Comparison of ENCODE assay signal across 21 cellular contexts in the genomic region with DNA sequence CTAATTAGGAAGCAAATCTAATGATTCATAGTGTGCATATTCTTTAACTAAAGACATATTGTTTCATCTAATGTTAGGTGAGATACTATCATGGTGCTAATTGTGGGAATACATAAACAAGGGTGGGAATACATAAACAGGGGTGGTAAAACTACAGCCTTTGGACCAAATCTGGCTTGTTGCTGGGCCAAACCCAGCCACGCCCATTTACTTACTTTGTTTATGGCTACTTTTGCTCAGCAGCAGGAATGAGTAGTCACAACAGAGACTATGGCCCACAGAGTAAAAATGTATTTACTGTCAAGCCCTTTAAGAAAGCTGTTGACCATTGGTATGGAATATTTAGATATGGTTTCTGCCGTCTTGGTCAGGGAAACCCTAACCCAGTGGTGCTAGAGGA.
"Had no signal": no experiment of that assay in that cellular context is flagged by ENCODE, and none has a peak within 500 bp of the region (broad histone marks: within the 10 kb centered on the region; RNA-seq: fewer than 3 reads in every experiment).

No MANE protein-coding gene starts in this region.

- ATAC-seq: gastrocnemius medialis, heart right ventricle, left lung, left ventricle myocardium superior, lower lobe of right lung had no signal

- H3K27ac ChIP-seq: coronary artery, dorsolateral prefrontal cortex, esophagus muscularis mucosa, gastrocnemius medialis, heart right ventricle, left lung, lower lobe of right lung had no signal

- H3K36me3 ChIP-seq: lower lobe of right lung had no signal

- H3K27me3 ChIP-seq: dorsolateral prefrontal cortex, esophagus muscularis mucosa, gastrocnemius medialis, heart right ventricle, left lung had no signal

- DNase-seq: dermis blood vessel endothelial cell; dorsolateral prefrontal cortex; effector CD4-positive, alpha-beta T cell; effector memory CD4-positive, alpha-beta T cell; foreskin fibroblast; foreskin melanocyte; gastrocnemius medialis; glutamatergic neuron; head of caudate nucleus; heart right ventricle; hippocampal formation; immature natural killer cell; islet precursor cell; kidney; kidney glomerular epithelial cell; left lung; left ventricle myocardium superior; lower lobe of right lung; mesenchymal stem cell had no signal

- H3K9me3 ChIP-seq: gastrocnemius medialis had no signal

- H3K4me1 ChIP-seq: esophagus muscularis mucosa, gastrocnemius medialis, heart right ventricle, left lung, lower lobe of right lung had no signal

- H3K4me3 ChIP-seq: coronary artery, dorsolateral prefrontal cortex, esophagus muscularis mucosa, gastrocnemius medialis, heart right ventricle, left lung, lower lobe of right lung had no signal
